ENCODE assay signal across 2 cellular contexts in genomic region chr11:34986883-34987525, GRCh38.
TF ChIP-seq lines count a peak whose summit lies in the region.

No MANE protein-coding gene starts in this region.

TF ChIP-seq in SK-N-SH treated with all-trans-retinoic acid at 6 μM for 48 hours, 23 proteins besides CTCF, POLR2A, EP300 and RAD21 (continued from another document):
- TF ChIP-seq BACH2 (CRISPR knock-in tag; IDR thresholded peaks at IDR 0.05; ENCODE audit: borderline replicate concordance) (no peak), ISL1 (CRISPR knock-in tag; IDR thresholded peaks at IDR 0.05) (no peak), TOX (CRISPR knock-in tag; IDR thresholded peaks at IDR 0.05; ENCODE audit: borderline replicate concordance) (no peak)

TF ChIP-seq in SK-N-SH, 30 proteins besides CTCF, POLR2A, EP300 and RAD21 (continued from another document):
- TF ChIP-seq, protein P1, sequence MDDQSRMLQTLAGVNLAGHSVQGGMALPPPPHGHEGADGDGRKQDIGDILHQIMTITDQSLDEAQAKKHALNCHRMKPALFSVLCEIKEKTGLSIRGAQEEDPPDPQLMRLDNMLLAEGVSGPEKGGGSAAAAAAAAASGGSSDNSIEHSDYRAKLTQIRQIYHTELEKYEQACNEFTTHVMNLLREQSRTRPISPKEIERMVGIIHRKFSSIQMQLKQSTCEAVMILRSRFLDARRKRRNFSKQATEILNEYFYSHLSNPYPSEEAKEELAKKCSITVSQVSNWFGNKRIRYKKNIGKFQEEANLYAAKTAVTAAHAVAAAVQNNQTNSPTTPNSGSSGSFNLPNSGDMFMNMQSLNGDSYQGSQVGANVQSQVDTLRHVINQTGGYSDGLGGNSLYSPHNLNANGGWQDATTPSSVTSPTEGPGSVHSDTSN (IDR thresholded peaks at IDR 0.05) = no peak
- no peak for TF ChIP-seq MEF2A (IDR thresholded peaks at IDR 0.05; ENCODE audit: borderline replicate concordance, low read depth)
- no peak for TF ChIP-seq FOXM1 (IDR thresholded peaks at IDR 0.05; ENCODE audit: low read depth)
- TF ChIP-seq GABPA (IDR thresholded peaks at IDR 0.05; ENCODE audit: low read depth) = no peak
- TF ChIP-seq JUND (IDR thresholded peaks at IDR 0.05) = no peak
- no peak for TF ChIP-seq MXI1 (IDR thresholded peaks at IDR 0.05; ENCODE audit: low read depth, low read length)
- TF ChIP-seq, protein P2, sequence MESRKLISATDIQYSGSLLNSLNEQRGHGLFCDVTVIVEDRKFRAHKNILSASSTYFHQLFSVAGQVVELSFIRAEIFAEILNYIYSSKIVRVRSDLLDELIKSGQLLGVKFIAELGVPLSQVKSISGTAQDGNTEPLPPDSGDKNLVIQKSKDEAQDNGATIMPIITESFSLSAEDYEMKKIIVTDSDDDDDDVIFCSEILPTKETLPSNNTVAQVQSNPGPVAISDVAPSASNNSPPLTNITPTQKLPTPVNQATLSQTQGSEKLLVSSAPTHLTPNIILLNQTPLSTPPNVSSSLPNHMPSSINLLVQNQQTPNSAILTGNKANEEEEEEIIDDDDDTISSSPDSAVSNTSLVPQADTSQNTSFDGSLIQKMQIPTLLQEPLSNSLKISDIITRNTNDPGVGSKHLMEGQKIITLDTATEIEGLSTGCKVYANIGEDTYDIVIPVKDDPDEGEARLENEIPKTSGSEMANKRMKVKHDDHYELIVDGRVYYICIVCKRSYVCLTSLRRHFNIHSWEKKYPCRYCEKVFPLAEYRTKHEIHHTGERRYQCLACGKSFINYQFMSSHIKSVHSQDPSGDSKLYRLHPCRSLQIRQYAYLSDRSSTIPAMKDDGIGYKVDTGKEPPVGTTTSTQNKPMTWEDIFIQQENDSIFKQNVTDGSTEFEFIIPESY (IDR thresholded peaks at IDR 0.05; ENCODE audit: borderline replicate concordance, low read depth) = no peak
- no peak for TF ChIP-seq REST (IDR thresholded peaks at IDR 0.05; ENCODE audit: low read depth, low read length)
- no peak for TF ChIP-seq SIN3A (IDR thresholded peaks at IDR 0.05; ENCODE audit: borderline replicate concordance, low read depth, low read length)
- TF ChIP-seq, protein P3, sequence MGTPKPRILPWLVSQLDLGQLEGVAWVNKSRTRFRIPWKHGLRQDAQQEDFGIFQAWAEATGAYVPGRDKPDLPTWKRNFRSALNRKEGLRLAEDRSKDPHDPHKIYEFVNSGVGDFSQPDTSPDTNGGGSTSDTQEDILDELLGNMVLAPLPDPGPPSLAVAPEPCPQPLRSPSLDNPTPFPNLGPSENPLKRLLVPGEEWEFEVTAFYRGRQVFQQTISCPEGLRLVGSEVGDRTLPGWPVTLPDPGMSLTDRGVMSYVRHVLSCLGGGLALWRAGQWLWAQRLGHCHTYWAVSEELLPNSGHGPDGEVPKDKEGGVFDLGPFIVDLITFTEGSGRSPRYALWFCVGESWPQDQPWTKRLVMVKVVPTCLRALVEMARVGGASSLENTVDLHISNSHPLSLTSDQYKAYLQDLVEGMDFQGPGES (IDR thresholded peaks at IDR 0.05; ENCODE audit: low read depth, low read length) = no peak
- no peak for TF ChIP-seq EZH2phosphoT487 (IDR thresholded peaks at IDR 0.05; ENCODE audit: borderline replicate concordance, low read depth)
- TF ChIP-seq NRF1 (IDR thresholded peaks at IDR 0.05; ENCODE audit: low read depth, low read length) = no peak
